16 cellular contexts compared by ENCODE assay signal in genomic region chr15:85114886-85115285, GRCh38.
A peak's percentile ranks its signal among the peaks of the same experiment; 100 is the strongest.
DNase-seq lines count a peak whose midpoint lies in the region; ATAC-seq and TF ChIP-seq lines count a peak whose summit lies in the region.
"Had no signal": no experiment of that assay in that cellular context is flagged by ENCODE, and none has a peak within 500 bp of the region (broad histone marks: within the 10 kb centered on the region; RNA-seq: fewer than 3 reads in every experiment).

No MANE protein-coding gene starts in this region.

- H3K4me2 ChIP-seq in OCI-LY7 (ENCODE audit: low read length): no peak overlapping the region

- no peak for TF ChIP-seq CTCF in activated CD8-positive, alpha-beta T cell treated with anti-CD3 and anti-CD28 coated beads for 36 hours (IDR thresholded peaks at IDR 0.05)
- TF ChIP-seq CTCF in esophagus muscularis mucosa (IDR thresholded peaks at IDR 0.05) (no peak), OCI-LY7 (conservative IDR thresholded peaks at IDR 0.05; ENCODE audit: low read length) (no peak)

- H2AFZ ChIP-seq in OCI-LY7 (ENCODE audit: low read length): no peak overlapping the region
- H2AFZ ChIP-seq: GM23248 had no signal

- no peaks in the 10 kb centered on the region for H3K79me2 ChIP-seq in OCI-LY7 (ENCODE audit: insufficient read depth, low read depth, low read length)

- H3K27me3 Mint-ChIP-seq in activated CD8-positive, alpha-beta T cell treated with anti-CD3 and anti-CD28 coated beads, Interleukin-2, amount 10 ng/mL, durations not matched to agents 7 days and 5 days (ENCODE audit: low read depth): no peaks in the 10 kb centered on the region
- H3K27me3 Mint-ChIP-seq in activated CD8-positive, alpha-beta T cell treated with anti-CD3 and anti-CD28 coated beads for 36 hours: no peaks in the 10 kb centered on the region

- H3K9me2 ChIP-seq in OCI-LY7 (ENCODE audit: insufficient read depth, low read length): no peaks in the 10 kb centered on the region

- intact Hi-C loops in activated CD8-positive, alpha-beta T cell treated with anti-CD3 and anti-CD28 coated beads for 36 hours (cut with micrococcal nuclease): no loop called here
- intact Hi-C loops in esophagus muscularis mucosa (cut with DNase I) (no loop called here), aorta (cut with DNase I) (no loop called here), OCI-LY7 (cut with micrococcal nuclease; ENCODE audit: unreplicated experiment) (no loop called here)

- peaks cover 17% of the 10 kb centered on the region for H3K36me3 Mint-ChIP-seq in activated CD8-positive, alpha-beta T cell treated with anti-CD3 and anti-CD28 coated beads, Interleukin-2, amount 10 ng/mL, durations not matched to agents 7 days and 5 days (ENCODE audit: low read depth)
- peaks cover 40% of the 10 kb centered on the region for H3K36me3 Mint-ChIP-seq in activated CD8-positive, alpha-beta T cell treated with anti-CD3 and anti-CD28 coated beads for 36 hours (ENCODE audit: low read depth)

- DNase-seq in activated CD8-positive, alpha-beta T cell treated with anti-CD3 and anti-CD28 coated beads, Interleukin-2, amount 10 ng/mL, durations not matched to agents 7 days and 5 days: no peak
- DNase-seq in activated CD8-positive, alpha-beta T cell treated with anti-CD3 and anti-CD28 coated beads for 36 hours: no peak
- DNase-seq in caudate nucleus (lab: John Stamatoyannopoulos, UW): no peak
- peak; percentile 88 for DNase-seq in esophagus muscularis mucosa (ENCODE audit: extremely low spot score)
- DNase-seq in aorta: no peak
- DNase-seq in OCI-LY7 (ENCODE audit: low spot score): no peak
- no peak for DNase-seq in activated CD8-positive, alpha-beta memory T cell treated with anti-CD3 and anti-CD28 coated beads for 24 hours
- DNase-seq: COR-L47, DND-41, GDM1, GM23248 had no signal

- peak overlapping the region; percentile 1 for H3K27ac Mint-ChIP-seq in activated CD8-positive, alpha-beta T cell treated with anti-CD3 and anti-CD28 coated beads, Interleukin-2, amount 10 ng/mL, durations not matched to agents 7 days and 5 days
- H3K27ac Mint-ChIP-seq in activated CD8-positive, alpha-beta T cell treated with anti-CD3 and anti-CD28 coated beads for 36 hours: no peak overlapping the region
- H3K27ac Mint-ChIP-seq: CD8-positive, alpha-beta T cell had no signal

- H3K9me3 ChIP-seq in esophagus muscularis mucosa: no peaks in the 10 kb centered on the region
- H3K9me3 ChIP-seq in aorta (ENCODE audit: control insufficient read depth, low read length): no peaks in the 10 kb centered on the region
- H3K9me3 ChIP-seq in OCI-LY7 (ENCODE audit: low read length): no peaks in the 10 kb centered on the region

- POLR2A ChIA-PET in activated CD8-positive, alpha-beta T cell treated with anti-CD3 and anti-CD28 coated beads, Interleukin-2, amount 10 ng/mL, durations not matched to agents 7 days and 5 days (lab: Charles Lee): no interaction called here
- POLR2A ChIA-PET in activated CD8-positive, alpha-beta T cell treated with anti-CD3 and anti-CD28 coated beads for 36 hours (lab: Charles Lee): no interaction called here
- POLR2A ChIA-PET in OCI-LY7 (lab: Charles Lee): no interaction called here

- no peak for ATAC-seq in activated CD8-positive, alpha-beta T cell treated with anti-CD3 and anti-CD28 coated beads, Interleukin-2, amount 10 ng/mL, durations not matched to agents 7 days and 5 days
- no peak for ATAC-seq in activated CD8-positive, alpha-beta T cell treated with anti-CD3 and anti-CD28 coated beads for 36 hours
- ATAC-seq in aorta (ENCODE audit: low FRiP score) (peak; percentile 22), GM19397 (IDR thresholded peaks at IDR 0.05; ENCODE audit: unreplicated experiment) (no peak)
- ATAC-seq: CD8-positive, alpha-beta T cell; HCT116 had no signal

- 92% methylated on average over 4 of the region's 4 CpGs for WGBS in esophagus muscularis mucosa
- 89 to 92% methylated on average over 4 of the region's 4 CpGs for WGBS in aorta, 2 donors

- H3K9me3 Mint-ChIP-seq in activated CD8-positive, alpha-beta T cell treated with anti-CD3 and anti-CD28 coated beads, Interleukin-2, amount 10 ng/mL, durations not matched to agents 7 days and 5 days (ENCODE audit: insufficient read depth): no peaks in the 10 kb centered on the region
- no peaks in the 10 kb centered on the region for H3K9me3 Mint-ChIP-seq in activated CD8-positive, alpha-beta T cell treated with anti-CD3 and anti-CD28 coated beads for 36 hours
- H3K9me3 Mint-ChIP-seq: CD14-positive monocyte; CD8-positive, alpha-beta T cell had no signal

- no peak for TF ChIP-seq POLR2A in esophagus muscularis mucosa (IDR thresholded peaks at IDR 0.05; ENCODE audit: low read depth)

- no peaks in the 10 kb centered on the region for H3K4me1 ChIP-seq in esophagus muscularis mucosa
- no peaks in the 10 kb centered on the region for H3K4me1 ChIP-seq in aorta (ENCODE audit: control insufficient read depth in 1 of 2, insufficient read depth in 2 of 2, low read length in 2 of 2)
- no peaks in the 10 kb centered on the region for H3K4me1 ChIP-seq in OCI-LY7 (ENCODE audit: insufficient read depth, low read length, poor library complexity, severe bottlenecking)

- TF ChIP-seq EP300 in esophagus muscularis mucosa (IDR thresholded peaks at IDR 0.05): no peak

- H3K27me3 ChIP-seq in esophagus muscularis mucosa (no peaks in the 10 kb centered on the region), aorta (ENCODE audit: control insufficient read depth in 1 of 2, insufficient read depth in 2 of 2, low read length in 1 of 2) (no peaks in the 10 kb centered on the region)

- no TSS peak for BruUV-seq in OCI-LY7 (replicated peaks; lab: Mats Ljungman, UMichigan)

- no peak overlapping the region for H3K4me3 Mint-ChIP-seq in activated CD8-positive, alpha-beta T cell treated with anti-CD3 and anti-CD28 coated beads, Interleukin-2, amount 10 ng/mL, durations not matched to agents 7 days and 5 days
- H3K4me3 Mint-ChIP-seq in activated CD8-positive, alpha-beta T cell treated with anti-CD3 and anti-CD28 coated beads for 36 hours: no peak overlapping the region
- H3K4me3 Mint-ChIP-seq: CD14-positive monocyte; CD8-positive, alpha-beta T cell had no signal

- H3K36me3 ChIP-seq in esophagus muscularis mucosa: peaks cover 19 to 71% (median 54%) of the 10 kb centered on the region in 4 donors
- H3K36me3 ChIP-seq in aorta (ENCODE audit: control insufficient read depth in 1 of 2, insufficient read depth in 2 of 2, low read length in 1 of 2): peaks cover 2 to 8% of the 10 kb centered on the region in 2 donors
- no peaks in the 10 kb centered on the region for H3K36me3 ChIP-seq in OCI-LY7 (ENCODE audit: insufficient read depth, low read length)

- CTCF ChIA-PET in activated CD8-positive, alpha-beta T cell treated with anti-CD3 and anti-CD28 coated beads, Interleukin-2, amount 10 ng/mL, durations not matched to agents 7 days and 5 days (lab: Charles Lee): no interaction called here
- CTCF ChIA-PET in activated CD8-positive, alpha-beta T cell treated with anti-CD3 and anti-CD28 coated beads for 36 hours (lab: Charles Lee): no interaction called here
- CTCF ChIA-PET in OCI-LY7 (lab: Charles Lee; ENCODE audit: unreplicated experiment): no interaction called here

- H3K4me3 ChIP-seq in esophagus muscularis mucosa (no peak overlapping the region), aorta (ENCODE audit: low read length in 2 of 2) (no peak overlapping the region), OCI-LY7 (ENCODE audit: low read depth, low read length, poor library complexity, severe bottlenecking) (no peak overlapping the region)
- H3K4me3 ChIP-seq: GM23248 had no signal

- H3K4me1 Mint-ChIP-seq in activated CD8-positive, alpha-beta T cell treated with anti-CD3 and anti-CD28 coated beads, Interleukin-2, amount 10 ng/mL, durations not matched to agents 7 days and 5 days (ENCODE audit: low read depth): no peaks in the 10 kb centered on the region
- peaks cover 18% of the 10 kb centered on the region for H3K4me1 Mint-ChIP-seq in activated CD8-positive, alpha-beta T cell treated with anti-CD3 and anti-CD28 coated beads for 36 hours (ENCODE audit: low read depth)
- H3K4me1 Mint-ChIP-seq: CD14-positive monocyte had no signal

- H4K20me1 ChIP-seq in OCI-LY7 (ENCODE audit: insufficient read depth, low read length): no peaks in the 10 kb centered on the region

- H3K27ac ChIP-seq in caudate nucleus (ENCODE audit: low read depth, low read length): peak overlapping the region; percentile 99
- no peak overlapping the region for H3K27ac ChIP-seq in esophagus muscularis mucosa (replicated peaks in 1 of 4)
- no peak overlapping the region for H3K27ac ChIP-seq in aorta (ENCODE audit: low read depth in 1 of 2, low read length in 2 of 2)
- H3K27ac ChIP-seq in OCI-LY7 (ENCODE audit: low read depth, low read length, poor library complexity, severe bottlenecking): no peak overlapping the region
- H3K27ac ChIP-seq: 22Rv1, GM23248 had no signal
